Comparison of ENCODE assay signal across 1 cellular context in genomic region chr5:43215073-43215631, GRCh38.
TF ChIP-seq lines count a peak whose summit lies in the region.

No MANE protein-coding gene starts in this region.

TF ChIP-seq in K562, 482 proteins besides CTCF, POLR2A, EP300 and RAD21 (continues in another document):
- TF ChIP-seq, protein P1, sequence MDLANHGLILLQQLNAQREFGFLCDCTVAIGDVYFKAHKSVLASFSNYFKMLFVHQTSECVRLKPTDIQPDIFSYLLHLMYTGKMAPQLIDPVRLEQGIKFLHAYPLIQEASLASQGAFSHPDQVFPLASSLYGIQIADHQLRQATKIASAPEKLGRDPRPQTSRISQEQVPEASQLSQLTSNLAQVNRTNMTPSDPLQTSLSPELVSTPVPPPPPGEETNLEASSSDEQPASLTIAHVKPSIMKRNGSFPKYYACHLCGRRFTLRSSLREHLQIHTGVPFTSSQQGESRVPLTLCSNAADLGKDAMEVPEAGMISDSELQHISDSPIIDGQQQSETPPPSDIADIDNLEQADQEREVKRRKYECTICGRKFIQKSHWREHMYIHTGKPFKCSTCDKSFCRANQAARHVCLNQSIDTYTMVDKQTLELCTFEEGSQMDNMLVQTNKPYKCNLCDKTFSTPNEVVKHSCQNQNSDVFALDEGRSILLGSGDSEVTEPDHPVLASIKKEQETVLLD (IDR thresholded peaks at IDR 0.05) = no peak
- TF ChIP-seq TAF7 (tag; IDR thresholded peaks at IDR 0.05) = no peak
- no peak for TF ChIP-seq SREBF2 (CRISPR knock-in tag; IDR thresholded peaks at IDR 0.05)
- TF ChIP-seq CREM (IDR thresholded peaks at IDR 0.05; ENCODE audit: low read depth) = peak; percentile 68
- TF ChIP-seq TRIM24 (IDR thresholded peaks at IDR 0.05) = peak; percentile 9 to 23; a peak in 1 of 4 replicates
- TF ChIP-seq TEAD4 (IDR thresholded peaks at IDR 0.05; ENCODE audit: low read length) = peak; percentile 50; the same call in 1 of the 2 replicates
- no peak for TF ChIP-seq TEAD4 (CRISPR knock-in tag; IDR thresholded peaks at IDR 0.05; ENCODE audit: borderline replicate concordance)
- TF ChIP-seq, protein P2, sequence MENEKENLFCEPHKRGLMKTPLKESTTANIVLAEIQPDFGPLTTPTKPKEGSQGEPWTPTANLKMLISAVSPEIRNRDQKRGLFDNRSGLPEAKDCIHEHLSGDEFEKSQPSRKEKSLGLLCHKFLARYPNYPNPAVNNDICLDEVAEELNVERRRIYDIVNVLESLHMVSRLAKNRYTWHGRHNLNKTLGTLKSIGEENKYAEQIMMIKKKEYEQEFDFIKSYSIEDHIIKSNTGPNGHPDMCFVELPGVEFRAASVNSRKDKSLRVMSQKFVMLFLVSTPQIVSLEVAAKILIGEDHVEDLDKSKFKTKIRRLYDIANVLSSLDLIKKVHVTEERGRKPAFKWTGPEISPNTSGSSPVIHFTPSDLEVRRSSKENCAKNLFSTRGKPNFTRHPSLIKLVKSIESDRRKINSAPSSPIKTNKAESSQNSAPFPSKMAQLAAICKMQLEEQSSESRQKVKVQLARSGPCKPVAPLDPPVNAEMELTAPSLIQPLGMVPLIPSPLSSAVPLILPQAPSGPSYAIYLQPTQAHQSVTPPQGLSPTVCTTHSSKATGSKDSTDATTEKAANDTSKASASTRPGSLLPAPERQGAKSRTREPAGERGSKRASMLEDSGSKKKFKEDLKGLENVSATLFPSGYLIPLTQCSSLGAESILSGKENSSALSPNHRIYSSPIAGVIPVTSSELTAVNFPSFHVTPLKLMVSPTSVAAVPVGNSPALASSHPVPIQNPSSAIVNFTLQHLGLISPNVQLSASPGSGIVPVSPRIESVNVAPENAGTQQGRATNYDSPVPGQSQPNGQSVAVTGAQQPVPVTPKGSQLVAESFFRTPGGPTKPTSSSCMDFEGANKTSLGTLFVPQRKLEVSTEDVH (IDR thresholded peaks at IDR 0.05; ENCODE audit: low read depth, partially characterized antibody) = no peak
- no peak for TF ChIP-seq BRF2 (IDR thresholded peaks at IDR 0.05; ENCODE audit: borderline replicate concordance, insufficient read depth, insufficient read length)
- no peak for TF ChIP-seq DDX20 (tag; IDR thresholded peaks at IDR 0.05; ENCODE audit: low read depth)
- TF ChIP-seq FIP1L1 (IDR thresholded peaks at IDR 0.05; ENCODE audit: low read depth, low read length, poor library complexity, severe bottlenecking) = no peak
- TF ChIP-seq ZSCAN32 (CRISPR knock-in tag; IDR thresholded peaks at IDR 0.05) = no peak
- no peak for TF ChIP-seq SLC30A9 (CRISPR knock-in tag; IDR thresholded peaks at IDR 0.05)
- no peak for TF ChIP-seq POLR2AphosphoS2 (IDR thresholded peaks at IDR 0.05; ENCODE audit: low read length)
- peak; percentile 70 for TF ChIP-seq ARID1B (IDR thresholded peaks at IDR 0.05)
- TF ChIP-seq SPI1 (IDR thresholded peaks at IDR 0.05; ENCODE audit: borderline replicate concordance, low read depth, low read length) = peak; percentile 76; the same call in 1 of the 2 replicates
- peak; percentile 64 for TF ChIP-seq CXXC5 (CRISPR knock-in tag; IDR thresholded peaks at IDR 0.05)
- TF ChIP-seq ATF1 (CRISPR knock-in tag; IDR thresholded peaks at IDR 0.05) = no peak
- TF ChIP-seq ATF1 (tag; IDR thresholded peaks at IDR 0.05) = peak; percentile 41; the same call in 1 of the 2 replicates
- no peak for TF ChIP-seq RBM17 (IDR thresholded peaks at IDR 0.05; ENCODE audit: borderline replicate concordance, low read depth, low read length)
- TF ChIP-seq ZNF146 (CRISPR knock-in tag; IDR thresholded peaks at IDR 0.05; ENCODE audit: unreplicated experiment) = no peak
- 0 out of 2 replicates have a peak, but pooled peaks have one; percentile 12 for TF ChIP-seq C11orf30 (IDR thresholded peaks at IDR 0.05; ENCODE audit: low read depth)
- TF ChIP-seq, protein P3, sequence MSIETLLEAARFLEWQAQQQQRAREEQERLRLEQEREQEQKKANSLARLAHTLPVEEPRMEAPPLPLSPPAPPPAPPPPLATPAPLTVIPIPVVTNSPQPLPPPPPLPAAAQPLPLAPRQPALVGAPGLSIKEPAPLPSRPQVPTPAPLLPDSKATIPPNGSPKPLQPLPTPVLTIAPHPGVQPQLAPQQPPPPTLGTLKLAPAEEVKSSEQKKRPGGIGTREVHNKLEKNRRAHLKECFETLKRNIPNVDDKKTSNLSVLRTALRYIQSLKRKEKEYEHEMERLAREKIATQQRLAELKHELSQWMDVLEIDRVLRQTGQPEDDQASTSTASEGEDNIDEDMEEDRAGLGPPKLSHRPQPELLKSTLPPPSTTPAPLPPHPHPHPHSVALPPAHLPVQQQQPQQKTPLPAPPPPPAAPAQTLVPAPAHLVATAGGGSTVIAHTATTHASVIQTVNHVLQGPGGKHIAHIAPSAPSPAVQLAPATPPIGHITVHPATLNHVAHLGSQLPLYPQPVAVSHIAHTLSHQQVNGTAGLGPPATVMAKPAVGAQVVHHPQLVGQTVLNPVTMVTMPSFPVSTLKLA (conservative IDR thresholded peaks at IDR 0.05) = no peak
- no peak for TF ChIP-seq KLF16 (IDR thresholded peaks at IDR 0.05)
- TF ChIP-seq CHD4 (IDR thresholded peaks at IDR 0.05; ENCODE audit: insufficient read depth, insufficient replicate concordance, low read depth, low read length, poor library complexity, severe bottlenecking) = no peak
- peak; percentile 56 for TF ChIP-seq TCF3 (CRISPR knock-in tag; IDR thresholded peaks at IDR 0.05)
- TF ChIP-seq MAZ (CRISPR knock-in tag; conservative IDR thresholded peaks at IDR 0.05 in 1 of 2, IDR thresholded peaks at IDR 0.05 in 1 of 2) = 0 out of 4 replicates have a peak, but pooled peaks of 1 of the 2 experiments have one; percentile 16
- TF ChIP-seq, protein P4, sequence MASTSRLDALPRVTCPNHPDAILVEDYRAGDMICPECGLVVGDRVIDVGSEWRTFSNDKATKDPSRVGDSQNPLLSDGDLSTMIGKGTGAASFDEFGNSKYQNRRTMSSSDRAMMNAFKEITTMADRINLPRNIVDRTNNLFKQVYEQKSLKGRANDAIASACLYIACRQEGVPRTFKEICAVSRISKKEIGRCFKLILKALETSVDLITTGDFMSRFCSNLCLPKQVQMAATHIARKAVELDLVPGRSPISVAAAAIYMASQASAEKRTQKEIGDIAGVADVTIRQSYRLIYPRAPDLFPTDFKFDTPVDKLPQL (IDR thresholded peaks at IDR 0.05; ENCODE audit: extremely low read depth, insufficient read length) = no peak
- TF ChIP-seq BHLHE40 (IDR thresholded peaks at IDR 0.05; ENCODE audit: low read length) = 0 out of 2 replicates have a peak, but pooled peaks have one; percentile 17
- 0 out of 2 replicates have a peak, but pooled peaks have one; percentile 33 for TF ChIP-seq ZEB2 (IDR thresholded peaks at IDR 0.05)
- TF ChIP-seq HMGN3 (IDR thresholded peaks at IDR 0.05; ENCODE audit: borderline replicate concordance, extremely low read depth, insufficient read length, low read depth, low read length) = no peak
- TF ChIP-seq MYC (IDR thresholded peaks at IDR 0.05; ENCODE audit: low read depth, low read length) = no peak
- no peak for TF ChIP-seq MYC (CRISPR knock-in tag; IDR thresholded peaks at IDR 0.05; ENCODE audit: borderline replicate concordance, low read depth)
- TF ChIP-seq ZNF263 (CRISPR knock-in tag; IDR thresholded peaks at IDR 0.05; ENCODE audit: borderline replicate concordance) = no peak; the same call in 1 of the 2 replicates
- TF ChIP-seq FOXM1 (IDR thresholded peaks at IDR 0.05; ENCODE audit: low read depth) = no peak; the same call in 1 of the 2 replicates
- TF ChIP-seq FOXM1 (CRISPR knock-in tag; IDR thresholded peaks at IDR 0.05; ENCODE audit: low read depth) = no peak
- no peak for TF ChIP-seq NCOA6 (IDR thresholded peaks at IDR 0.05)
- TF ChIP-seq SRSF9 (IDR thresholded peaks at IDR 0.05; ENCODE audit: borderline replicate concordance, low read depth, low read length) = no peak
- no peak for TF ChIP-seq ILF3 (IDR thresholded peaks at IDR 0.05; ENCODE audit: borderline replicate concordance)
- peak in 1 of 2 experiments; percentile 79; a peak in 2 of 4 replicates for TF ChIP-seq RCOR1 (IDR thresholded peaks at IDR 0.05; ENCODE audit: borderline replicate concordance in 1 of 2, low read depth in 2 of 2, low read length in 2 of 2)
- no peak for TF ChIP-seq SETDB1 (IDR thresholded peaks at IDR 0.05; ENCODE audit: low read length)
- TF ChIP-seq STAT5B (CRISPR knock-in tag; IDR thresholded peaks at IDR 0.05) = no peak
- no peak for TF ChIP-seq ZFPM2 (CRISPR knock-in tag; IDR thresholded peaks at IDR 0.05)
- no peak for TF ChIP-seq CBFB (CRISPR knock-in tag; IDR thresholded peaks at IDR 0.05)
- TF ChIP-seq CBX3 (IDR thresholded peaks at IDR 0.05; ENCODE audit: borderline replicate concordance in 1 of 2, low read length in 2 of 2) = peak in 1 of 2 experiments; percentile 14; a peak in 1 of 3 replicates
- no peak for TF ChIP-seq KAT7 (CRISPR knock-in tag; IDR thresholded peaks at IDR 0.05; ENCODE audit: borderline replicate concordance)
- no peak for TF ChIP-seq CBX1 (IDR thresholded peaks at IDR 0.05; ENCODE audit: low read depth)
- no peak for TF ChIP-seq ILK (tag; IDR thresholded peaks at IDR 0.05; ENCODE audit: borderline replicate concordance, low read depth)
- peak; percentile 34; the same call in 1 of the 2 replicates for TF ChIP-seq ATF7 (IDR thresholded peaks at IDR 0.05)
- TF ChIP-seq HES1 (IDR thresholded peaks at IDR 0.05; ENCODE audit: low read depth) = peak; percentile 19; the same call in 1 of the 2 replicates
- peak; percentile 52 for TF ChIP-seq CBFA2T3 (IDR thresholded peaks at IDR 0.05)
- TF ChIP-seq CCAR2 (IDR thresholded peaks at IDR 0.05; ENCODE audit: low read depth, low read length) = no peak
- no peak for TF ChIP-seq JUND (IDR thresholded peaks at IDR 0.05; ENCODE audit: borderline replicate concordance, low read depth, low read length)
- TF ChIP-seq JUND (tag; IDR thresholded peaks at IDR 0.05; ENCODE audit: borderline replicate concordance, low read depth, low read length) = peak; percentile 53; the same call in 1 of the 3 replicates
- peak; percentile 91 for TF ChIP-seq ZBTB33 (CRISPR knock-in tag; IDR thresholded peaks at IDR 0.05)
- TF ChIP-seq CTBP1 (IDR thresholded peaks at IDR 0.05; ENCODE audit: borderline replicate concordance) = peak; percentile 90
- TF ChIP-seq CBFA2T2 (conservative IDR thresholded peaks at IDR 0.05) = peak; percentile 28; the same call in 1 of the 2 replicates
- TF ChIP-seq CREB1 (IDR thresholded peaks at IDR 0.05) = peak; percentile 81
- peak; percentile 57; the same call in 1 of the 2 replicates for TF ChIP-seq CREB1 (CRISPR knock-in tag; IDR thresholded peaks at IDR 0.05)
- TF ChIP-seq, protein P5, sequence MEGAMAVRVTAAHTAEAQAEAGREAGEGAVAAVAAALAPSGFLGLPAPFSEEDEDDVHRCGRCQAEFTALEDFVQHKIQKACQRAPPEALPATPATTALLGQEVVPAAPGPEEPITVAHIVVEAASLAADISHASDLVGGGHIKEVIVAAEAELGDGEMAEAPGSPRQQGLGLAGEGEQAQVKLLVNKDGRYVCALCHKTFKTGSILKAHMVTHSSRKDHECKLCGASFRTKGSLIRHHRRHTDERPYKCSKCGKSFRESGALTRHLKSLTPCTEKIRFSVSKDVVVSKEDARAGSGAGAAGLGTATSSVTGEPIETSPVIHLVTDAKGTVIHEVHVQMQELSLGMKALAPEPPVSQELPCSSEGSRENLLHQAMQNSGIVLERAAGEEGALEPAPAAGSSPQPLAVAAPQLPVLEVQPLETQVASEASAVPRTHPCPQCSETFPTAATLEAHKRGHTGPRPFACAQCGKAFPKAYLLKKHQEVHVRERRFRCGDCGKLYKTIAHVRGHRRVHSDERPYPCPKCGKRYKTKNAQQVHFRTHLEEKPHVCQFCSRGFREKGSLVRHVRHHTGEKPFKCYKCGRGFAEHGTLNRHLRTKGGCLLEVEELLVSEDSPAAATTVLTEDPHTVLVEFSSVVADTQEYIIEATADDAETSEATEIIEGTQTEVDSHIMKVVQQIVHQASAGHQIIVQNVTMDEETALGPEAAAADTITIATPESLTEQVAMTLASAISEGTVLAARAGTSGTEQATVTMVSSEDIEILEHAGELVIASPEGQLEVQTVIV (CRISPR knock-in tag; IDR thresholded peaks at IDR 0.05; ENCODE audit: borderline replicate concordance) = no peak
- no peak for TF ChIP-seq FOXA3 (CRISPR knock-in tag; conservative IDR thresholded peaks at IDR 0.05 in 1 of 2, IDR thresholded peaks at IDR 0.05 in 1 of 2)
- no peak for TF ChIP-seq ZNF124 (CRISPR knock-in tag; IDR thresholded peaks at IDR 0.05)
- no peak for TF ChIP-seq HNRNPK (IDR thresholded peaks at IDR 0.05; ENCODE audit: low read depth, low read length, poor library complexity, severe bottlenecking)
- TF ChIP-seq, protein P6, sequence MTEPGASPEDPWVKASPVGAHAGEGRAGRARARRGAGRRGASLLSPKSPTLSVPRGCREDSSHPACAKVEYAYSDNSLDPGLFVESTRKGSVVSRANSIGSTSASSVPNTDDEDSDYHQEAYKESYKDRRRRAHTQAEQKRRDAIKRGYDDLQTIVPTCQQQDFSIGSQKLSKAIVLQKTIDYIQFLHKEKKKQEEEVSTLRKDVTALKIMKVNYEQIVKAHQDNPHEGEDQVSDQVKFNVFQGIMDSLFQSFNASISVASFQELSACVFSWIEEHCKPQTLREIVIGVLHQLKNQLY (CRISPR knock-in tag; conservative IDR thresholded peaks at IDR 0.05) = no peak
- TF ChIP-seq GATA2 (CRISPR knock-in tag; IDR thresholded peaks at IDR 0.05) = peak; percentile 44; the same call in 1 of the 2 replicates
- TF ChIP-seq BMI1 (IDR thresholded peaks at IDR 0.05; ENCODE audit: low read length) = no peak
